Comparison of ENCODE assay signal across 38 cellular contexts in genomic region chr7:139536158-139536557, GRCh38. TPM values are rescaled to one million over a fixed set of nuclear protein-coding genes. Genes with fewer than 3 reads are reported as not detected.
"Had no signal": no experiment of that assay in that cellular context is flagged by ENCODE, and none has a peak within 500 bp of the region (broad histone marks: within the 10 kb centered on the region; RNA-seq: fewer than 3 reads in every experiment).

No MANE protein-coding gene starts in this region.

- H3K4me3 ChIP-seq: MG63 had no signal

- H3K27me3 ChIP-seq: MG63 had no signal

- H3K27ac ChIP-seq: KMS-11 had no signal

- DNase-seq: Karpas-422, Kasumi-1, KG1, MG63, MM.1S, NCI-H1048, NCI-H1092, NCI-H1092 treated with DMSO at 0.1 percent for 48 hours, NCI-H1105, NCI-H1105 treated with DMSO at 0.1 percent for 48 hours, NCI-H1417, NCI-H1417 treated with DMSO at 0.1 percent for 48 hours, NCI-H1436, NCI-H1436 treated with DMSO at 0.1 percent for 48 hours, NCI-H146, NCI-H1694, NCI-H1694 treated with DMSO at 0.1 percent for 48 hours, NCI-H187, NCI-H187 treated with DMSO at 0.1 percent for 48 hours, NCI-H1930, NCI-H2029, NCI-H2029 treated with DMSO at 0.1 percent for 48 hours, NCI-H2081, NCI-H2081 treated with DMSO at 0.1 percent for 48 hours, NCI-H2107, NCI-H2171, NCI-H2171 treated with DMSO at 0.1 percent for 48 hours, NCI-H2227 treated with DMSO at 0.1 percent for 48 hours, NCI-H226, NCI-H345, NCI-H446, NCI-H446 treated with DMSO at 0.1 percent for 48 hours, NCI-H510A had no signal

- H3K4me2 ChIP-seq: KMS-11 had no signal

- H3K9ac ChIP-seq: KMS-11 had no signal

- H3K36me3 ChIP-seq: MG63 had no signal

- H3K9me3 ChIP-seq: MG63 had no signal

RNA-seq across cellular contexts. Expression of gene CLEC2L, which starts 12.7 kb away (rescaled TPM):
- total RNA-seq: LHCN-M2, M059J, MCF 10A, NCI-H460 had no signal

RNA-seq across cellular contexts. Expression of gene KLRG2, which starts 52.7 kb away (rescaled TPM):
- total RNA-seq: LHCN-M2 had no signal
